20 cellular contexts compared by ENCODE assay signal in the genomic region with DNA sequence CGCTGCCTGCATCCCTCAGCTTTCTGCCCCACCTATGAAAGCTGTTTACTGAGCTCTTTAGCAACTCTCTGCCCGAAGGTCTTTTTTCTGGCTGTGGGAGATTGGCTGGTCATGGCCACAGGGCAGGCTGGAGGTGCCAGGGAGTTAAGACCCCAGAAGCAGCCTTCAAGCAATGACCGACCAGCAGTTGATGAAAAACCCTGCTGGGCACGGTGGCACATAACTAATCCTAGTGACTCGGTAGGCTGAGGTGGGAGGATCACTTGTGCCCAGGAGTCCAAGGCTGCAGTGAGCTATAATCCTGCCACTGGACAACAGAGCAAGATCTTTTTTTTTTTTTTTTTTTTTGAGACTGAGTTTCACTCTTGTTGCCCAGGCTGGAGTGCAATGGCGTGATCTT. TPM values are rescaled to one million over a fixed set of nuclear protein-coding genes. Genes with fewer than 3 reads are reported as not detected.
A peak's percentile ranks its signal among the peaks of the same experiment; 100 is the strongest.
DNase-seq lines count a peak whose midpoint lies in the region; ATAC-seq, FAIRE-seq and TF ChIP-seq lines count a peak whose summit lies in the region.
"Had no signal": no experiment of that assay in that cellular context is flagged by ENCODE, and none has a peak within 500 bp of the region (broad histone marks: within the 10 kb centered on the region; RNA-seq: fewer than 3 reads in every experiment).

No MANE protein-coding gene starts in this region.

- POLR2A ChIA-PET in HepG2 (lab: Yijun Ruan, JAX) (interaction anchor here (0.9 to 1.2 kb wide), 3 partner anchors 10 to 13 kb away, joined by 3 to 5 read pairs (median 3); no protein-coding TSS in a partner anchor), RWPE1 (lab: Yijun Ruan, JAX; ENCODE audit: low non-redundant PET) (no interaction called here), H1 (lab: Charles Lee; ENCODE audit: partially characterized antibody) (interaction anchor here (1.0 kb wide), 1 partner anchor 93 kb away, joined by 3 read pairs; no protein-coding TSS in a partner anchor)

- TF ChIP-seq EP300 in HepG2 (IDR thresholded peaks at IDR 0.05; ENCODE audit: low read depth in 2 of 2, low read length in 2 of 2) (no peak), HepG2 (CRISPR knock-in tag; IDR thresholded peaks at IDR 0.05; ENCODE audit: borderline replicate concordance) (no peak), H1 (IDR thresholded peaks at IDR 0.05; ENCODE audit: borderline replicate concordance in 1 of 2, low read depth in 2 of 2, low read length in 2 of 2) (no peak), esophagus muscularis mucosa (IDR thresholded peaks at IDR 0.05) (no peak)

- H3K56ac ChIP-seq in H1 (replicated peaks; ENCODE audit: insufficient read length, low read depth, low read length), result no peak overlapping the region

- no peak overlapping the region for H4K5ac ChIP-seq in H1 (ENCODE audit: insufficient read length, low read depth, low read length)

- H3K23ac ChIP-seq in H1 (ENCODE audit: insufficient read length), result no peak overlapping the region

- H2AFZ ChIP-seq in HepG2 (ENCODE audit: low read length), result no peak overlapping the region
- H2AFZ ChIP-seq in H1 (ENCODE audit: low read length), result no peak overlapping the region

- H3K27ac ChIP-seq in HepG2 (ENCODE audit: extremely low read length, insufficient read depth, low read length) (no peak overlapping the region), right lobe of liver (no peak overlapping the region), RWPE1 (peak overlapping the region; percentile 84), H1 (ENCODE audit: low read depth, low read length) (no peak overlapping the region), thyroid gland (peak overlapping the region; percentile 55 to 92 (median 88)), esophagus muscularis mucosa (replicated peaks in 1 of 4) (no peak overlapping the region)

- no peak overlapping the region for H4K91ac ChIP-seq in H1 (replicated peaks; ENCODE audit: insufficient read length, low read length)

- TF ChIP-seq RAD21 in HepG2 (CRISPR knock-in tag; IDR thresholded peaks at IDR 0.05) (no peak), H1 (IDR thresholded peaks at IDR 0.05 in 1 of 2, conservative IDR thresholded peaks at IDR 0.05 in 1 of 2; ENCODE audit: low read depth in 2 of 2, low read length in 2 of 2) (no peak)

- H3K14ac ChIP-seq in H1 (ENCODE audit: insufficient read length), result no peak overlapping the region

- no peak overlapping the region for H3K4ac ChIP-seq in H1 (replicated peaks; ENCODE audit: insufficient read length, low read depth, low read length)

- H3K4me3 ChIP-seq in HepG2 (replicated peaks in 1 of 3; ENCODE audit: insufficient read depth in 1 of 3, low read depth in 2 of 3, low read length in 3 of 3) (no peak overlapping the region), right lobe of liver (no peak overlapping the region), H1 (ENCODE audit: extremely low read depth in 1 of 4, insufficient read depth in 2 of 4, low read depth in 3 of 4, low read length in 4 of 4) (no peak overlapping the region), thyroid gland (replicated peaks in 1 of 3) (no peak overlapping the region), esophagus muscularis mucosa (no peak overlapping the region)
- H3K4me3 ChIP-seq: A549 had no signal

- H3K4me2 ChIP-seq in HepG2 (ENCODE audit: low read depth, low read length) (no peak overlapping the region), H1 (ENCODE audit: insufficient read depth in 1 of 2, low read depth in 2 of 2, low read length in 2 of 2) (no peak overlapping the region)
- H3K4me2 ChIP-seq: A549 had no signal

- H2BK12ac ChIP-seq in H1 (ENCODE audit: low read depth, low read length), result no peak overlapping the region

- DNase-seq in HepG2 (ENCODE audit: low spot score) (no peak), right lobe of liver (no peak), RWPE1 (ENCODE audit: low spot score) (no peak), H1 (ENCODE audit: low read depth in 1 of 2, low spot score in 2 of 2) (no peak), thyroid gland (no peak), NCI-H510A treated with DMSO at 0.1 percent for 48 hours (lab: John Stamatoyannopoulos, UW) (no peak), esophagus muscularis mucosa (ENCODE audit: extremely low spot score) (no peak)
- DNase-seq: AML-193; Caco-2; CD4-positive, CD25-positive, alpha-beta regulatory T cell; CD8-positive, alpha-beta memory T cell; HCEC 1CT; HFFc6 had no signal

- no peaks in the 10 kb centered on the region for H3K79me1 ChIP-seq in H1 (ENCODE audit: low read depth, low read length)

- H2BK5ac ChIP-seq in H1 (ENCODE audit: low read depth, low read length), result no peak overlapping the region

- H3K23me2 ChIP-seq in H1 (ENCODE audit: low read depth, low read length), result no peaks in the 10 kb centered on the region

- H2BK120ac ChIP-seq in H1 (replicated peaks; ENCODE audit: low read depth, low read length), result no peak overlapping the region

- H2BK20ac ChIP-seq in H1 (ENCODE audit: low read length), result no peak overlapping the region

- intact Hi-C loops in HepG2 (cut with micrococcal nuclease; ENCODE audit: unreplicated experiment), result no loop called here
- intact Hi-C loops in right lobe of liver (cut with DNase I), result loop anchor here in 1 of 2 donors (5.0 kb wide), 1 partner anchor 87 kb away; no protein-coding TSS in a partner anchor
- intact Hi-C loops in thyroid gland (cut with DNase I), result no loop called here
- intact Hi-C loops in esophagus muscularis mucosa (cut with DNase I), result no loop called here

- no TSS peak for BruUV-seq in HepG2 (replicated peaks; lab: Mats Ljungman, UMichigan)

- H3K27me3 ChIP-seq in HepG2 (ENCODE audit: control insufficient read depth in 1 of 2, insufficient read depth in 2 of 2, low read length in 2 of 2), result peaks cover 2 to 6% of the 10 kb centered on the region in 2 experiments; a peak in 1 of 5 replicates
- no peaks in the 10 kb centered on the region for H3K27me3 ChIP-seq in right lobe of liver
- H3K27me3 ChIP-seq in H1 (replicated peaks in 1 of 4; ENCODE audit: control insufficient read depth in 3 of 4, extremely low read depth in 1 of 4, insufficient read depth in 3 of 4, low read length in 3 of 4), result no peaks in the 10 kb centered on the region
- H3K27me3 ChIP-seq in thyroid gland, result no peaks in the 10 kb centered on the region
- no peaks in the 10 kb centered on the region for H3K27me3 ChIP-seq in esophagus muscularis mucosa

- in situ Hi-C loops in HepG2 (cut with HindIII; ENCODE audit: extremely low pct_ligation_motif_present, low pct_unique_long_range_greater_than_20kb), result no loop called here

- H2AK5ac ChIP-seq in H1 (ENCODE audit: low read depth, low read length), result 0 out of 2 replicates have a peak overlapping the region, but pooled peaks have one; percentile 3

- 46% methylated on average over 6 of the region's 6 CpGs for WGBS in HepG2 (ENCODE audit: low lambda C conversion rate)
- WGBS in right lobe of liver (ENCODE audit: insufficient coverage, low coverage, low lambda C conversion rate, missing lambda C conversion rate), result 67% methylated on average over 3 of the region's 6 CpGs
- 97% methylated on average over 6 of the region's 6 CpGs; no CpG with 5 or more reads in 1 of the 2 experiments for WGBS in H1 (ENCODE audit: extremely low coverage in 1 of 2, insufficient coverage in 1 of 2, insufficient read length in 1 of 2, insufficient replicate concordance in 2 of 2, low coverage in 1 of 2, low lambda C conversion rate in 2 of 2, missing lambda C conversion rate in 1 of 2), 2 experiments
- WGBS in thyroid gland, 2 donors, result 92 to 95% methylated on average over 6 of the region's 6 CpGs
- WGBS in esophagus muscularis mucosa, result 86% methylated on average over 5 of the region's 6 CpGs

- TF ChIP-seq POLR2A in HepG2 (IDR thresholded peaks at IDR 0.05; ENCODE audit: insufficient read depth in 1 of 2, low read depth in 2 of 2, low read length in 2 of 2), result no peak
- TF ChIP-seq POLR2A in right lobe of liver (IDR thresholded peaks at IDR 0.05), result no peak
- no peak for TF ChIP-seq POLR2A in H1 (IDR thresholded peaks at IDR 0.05; ENCODE audit: control extremely low read depth in 1 of 2, low read depth in 2 of 2, low read length in 2 of 2)
- no peak for TF ChIP-seq POLR2A in thyroid gland (IDR thresholded peaks at IDR 0.05)
- no peak for TF ChIP-seq POLR2A in esophagus muscularis mucosa (IDR thresholded peaks at IDR 0.05; ENCODE audit: low read depth)

- H3K4me1 ChIP-seq in HepG2 (ENCODE audit: insufficient read depth, low read length) (peaks cover 31% of the 10 kb centered on the region), right lobe of liver (no peaks in the 10 kb centered on the region), H1 (replicated peaks in 1 of 4; ENCODE audit: control insufficient read depth in 3 of 4, insufficient read depth in 4 of 4, low read length in 3 of 4) (peaks cover 0 to 4% (median 0%) of the 10 kb centered on the region in 4 experiments; a peak in 1 of 7 replicates), thyroid gland (peaks cover 6 to 26% of the 10 kb centered on the region in 2 donors), esophagus muscularis mucosa (no peaks in the 10 kb centered on the region)
- H3K4me1 ChIP-seq: Caco-2 had no signal

- no peaks in the 10 kb centered on the region for H3K36me3 ChIP-seq in HepG2 (replicated peaks in 1 of 2; ENCODE audit: control insufficient read depth in 1 of 2, insufficient read depth in 2 of 2, low read length in 2 of 2)
- no peaks in the 10 kb centered on the region for H3K36me3 ChIP-seq in right lobe of liver
- H3K36me3 ChIP-seq in H1 (ENCODE audit: control insufficient read depth in 2 of 4, insufficient read depth in 4 of 4, low read length in 3 of 4), result no peaks in the 10 kb centered on the region
- no peaks in the 10 kb centered on the region for H3K36me3 ChIP-seq in thyroid gland
- no peaks in the 10 kb centered on the region for H3K36me3 ChIP-seq in esophagus muscularis mucosa

- FAIRE-seq in HepG2 (lab: Jason Lieb, UNC) (no peak), H1 (lab: Jason Lieb, UNC) (no peak)
- FAIRE-seq: A549, D721Med, G401.6, GM12891, GM19239, HTR-8/SVneo had no signal

- CTCF ChIA-PET in HepG2 (lab: Yijun Ruan, JAX; ENCODE audit: low intra/inter-chr PET ratio, low total read pairs), result no interaction called here
- CTCF ChIA-PET in RWPE1 (lab: Yijun Ruan, JAX), result interaction anchor here (0.6 to 0.9 kb wide), 2 partner anchors 32 to 174 kb away, joined by 4 to 8 read pairs; no protein-coding TSS in a partner anchor
- CTCF ChIA-PET in H1 (lab: Charles Lee; ENCODE audit: partially characterized antibody), result interaction anchor here (0.7 to 2.5 kb wide), 3 partner anchors 11 to 50 kb away, joined by 3 to 11 read pairs (median 3); no protein-coding TSS in a partner anchor

- no peak overlapping the region for H3K9ac ChIP-seq in HepG2 (ENCODE audit: insufficient read depth, low read depth, low read length)
- no peak overlapping the region for H3K9ac ChIP-seq in H1 (replicated peaks in 1 of 4; ENCODE audit: extremely low read depth in 1 of 4, low read depth in 3 of 4, low read length in 3 of 4)

- H3K9me3 ChIP-seq in HepG2 (ENCODE audit: low read length) (no peaks in the 10 kb centered on the region), right lobe of liver (no peaks in the 10 kb centered on the region), H1 (ENCODE audit: insufficient read depth in 2 of 2, low read depth in 1 of 2, low read length in 1 of 2) (peaks cover 3 to 5% of the 10 kb centered on the region in 2 experiments; a peak in 1 of 4 replicates), thyroid gland (no peaks in the 10 kb centered on the region), esophagus muscularis mucosa (no peaks in the 10 kb centered on the region)
- H3K9me3 ChIP-seq: A549, Caco-2 had no signal

- no peak overlapping the region for H3K18ac ChIP-seq in H1 (ENCODE audit: extremely low read depth, low read length)

- no peaks in the 10 kb centered on the region for H4K20me1 ChIP-seq in HepG2 (ENCODE audit: insufficient read depth, low read length)
- H4K20me1 ChIP-seq in H1 (replicated peaks in 1 of 2; ENCODE audit: control insufficient read depth in 1 of 2, insufficient read depth in 2 of 2, low read length in 2 of 2), result no peaks in the 10 kb centered on the region

- TF ChIP-seq CTCF in HepG2 (CRISPR knock-in tag; IDR thresholded peaks at IDR 0.05), result no peak
- no peak for TF ChIP-seq CTCF in right lobe of liver (IDR thresholded peaks at IDR 0.05)
- TF ChIP-seq CTCF in RWPE1 (conservative IDR thresholded peaks at IDR 0.05; ENCODE audit: low read depth), result no peak
- TF ChIP-seq CTCF in H1 (IDR thresholded peaks at IDR 0.05; ENCODE audit: control extremely low read depth in 1 of 3, insufficient read depth in 1 of 3, low read depth in 1 of 3, low read length in 3 of 3), result no peak
- TF ChIP-seq CTCF in thyroid gland (IDR thresholded peaks at IDR 0.05), result no peak
- no peak for TF ChIP-seq CTCF in esophagus muscularis mucosa (IDR thresholded peaks at IDR 0.05)

- H2BK15ac ChIP-seq in H1 (ENCODE audit: low read length), result no peak overlapping the region

- ATAC-seq in HepG2 (peak; percentile 24; the same call in 1 of the 3 replicates), right lobe of liver (no peak), HG03439 (IDR thresholded peaks at IDR 0.05; ENCODE audit: unreplicated experiment) (no peak)
- ATAC-seq: A549 had no signal

- no peaks in the 10 kb centered on the region for H3K79me2 ChIP-seq in HepG2 (ENCODE audit: insufficient read depth, low read length)
- H3K79me2 ChIP-seq in H1 (ENCODE audit: control insufficient read depth in 1 of 2, insufficient read depth in 2 of 2, low read length in 2 of 2), result no peaks in the 10 kb centered on the region

- H4K8ac ChIP-seq in H1 (ENCODE audit: extremely low read depth, insufficient read depth, low read length), result no peak overlapping the region

RNA-seq across cellular contexts. Expression of a gene that starts 20.4 kb away (rescaled TPM):
- total RNA-seq in HepG2 (2016; rRNA removed; fragmentation: Illumina TruSeq; extraction: Trizol) (3.4 and 3.8 TPM in 2 replicates), right lobe of liver (1 to 10 TPM in 4 of 6 experiments, under 1 TPM in 2; 0.79 to 3.5 (median 1.6) TPM), thyroid gland (100 to 1,000 TPM in 2 of 4 donors, 10 to 100 TPM in 2; 77.8 to 145 (median 105) TPM), esophagus muscularis mucosa (10 to 100 TPM; 12.1 to 24.9 (median 20.5) TPM)
- total RNA-seq in HepG2 (2016; cell fraction: cytosol; rRNA removed; fragmentation: Illumina TruSeq; extraction: Trizol; ENCODE audit: low read depth), result 0.30 and 0.44 TPM in 2 replicates
- total RNA-seq in HepG2 (2016; cell fraction: insoluble cytoplasmic fraction; rRNA removed; fragmentation: Illumina TruSeq; extraction: Trizol), result 2.6 and 4.1 TPM in 2 replicates
- 1.5 and 1.7 TPM in 2 replicates for total RNA-seq in HepG2 (2016; cell fraction: membrane; rRNA removed; fragmentation: Illumina TruSeq; extraction: Trizol)
- 5.0 and 5.8 TPM in 2 replicates for total RNA-seq in HepG2 (2016; cell fraction: nucleus; rRNA removed; fragmentation: Illumina TruSeq; extraction: Trizol)
- polyA plus RNA-seq in HepG2 (2011; rRNA removed) (21.4 and 27.4 TPM in 2 replicates), H1 (2011; rRNA removed) (29.1 and 37.2 TPM in 2 replicates)
- 11.6 and 15.9 TPM in 2 replicates for polyA plus RNA-seq in HepG2 (2011; cell fraction: cytosol; rRNA removed)
- 175 and 242 TPM in 2 replicates for polyA plus RNA-seq in HepG2 (2011; cell fraction: nucleus; rRNA removed)
- 10.0 and 18.8 TPM in 2 replicates for polyA plus RNA-seq in HepG2 (2012)
- 0.20 and 0.24 TPM in 2 replicates for polyA plus RNA-seq in HepG2 (2016; cell fraction: cytosol; fragmentation: Illumina TruSeq; extraction: Trizol; ENCODE audit: low read depth)
- polyA plus RNA-seq in HepG2 (2016; cell fraction: insoluble cytoplasmic fraction; fragmentation: Illumina TruSeq; extraction: Trizol; ENCODE audit: low read depth), result 1.6 and 2.3 TPM in 2 replicates
- 0.54 and 0.78 TPM in 2 replicates for polyA plus RNA-seq in HepG2 (2016; cell fraction: membrane; fragmentation: Illumina TruSeq; extraction: Trizol; ENCODE audit: low read depth)
- polyA plus RNA-seq in HepG2 (2016; cell fraction: nucleus; fragmentation: Illumina TruSeq; extraction: Trizol; ENCODE audit: insufficient read depth, low read depth), result 11.8 and 13.7 TPM in 2 replicates
- polyA minus RNA-seq in HepG2 (2011; rRNA and poly(A)+ RNA removed; ENCODE audit: low replicate concordance), result 47.0 and 79.8 TPM in 2 replicates
- polyA minus RNA-seq in HepG2 (2011; cell fraction: cytosol; rRNA and poly(A)+ RNA removed), result 20.4 and 20.8 TPM in 2 replicates
- polyA minus RNA-seq in HepG2 (2011; cell fraction: nucleus; rRNA and poly(A)+ RNA removed), result 36.2 and 39.1 TPM in 2 replicates
- 44.9 and 45.7 TPM in 2 replicates for total RNA-seq in H1 (2021; fragmentation: NEBNext Ultra II Directional; extraction: Animal tissue kit (Norgen Biotek cat#: 25700))
- polyA plus RNA-seq in H1 (2011; cell fraction: cytosol; rRNA removed), result 22.7 TPM
- polyA plus RNA-seq in H1 (2011; cell fraction: nucleus; rRNA removed), result 157 TPM
- polyA plus RNA-seq in H1 (2012, experiment 1 of 2), result 22.4 to 35.2 TPM (median 31.8 TPM) in 4 replicates
- 11.9 TPM for polyA plus RNA-seq in H1 (2012, experiment 2 of 2)
- 24.7 TPM for polyA plus RNA-seq in H1 (2013, experiment 1 of 2)
- polyA plus RNA-seq in H1 (2013, experiment 2 of 2), result 23.5 TPM
- polyA minus RNA-seq in H1 (2011; rRNA and poly(A)+ RNA removed), result 45.6 and 48.9 TPM in 2 replicates
- polyA minus RNA-seq in H1 (2011; cell fraction: cytosol; rRNA and poly(A)+ RNA removed), result 23.7 TPM
- polyA minus RNA-seq in H1 (2011; cell fraction: nucleus; rRNA and poly(A)+ RNA removed), result 42.2 TPM

RNA-seq across cellular contexts. Expression of a gene that starts 20.7 kb away (rescaled TPM):
- 23.8 and 25.9 TPM in 2 replicates for total RNA-seq in HepG2 (2016; rRNA removed; fragmentation: Illumina TruSeq; extraction: Trizol)
- total RNA-seq in HepG2 (2016; cell fraction: cytosol; rRNA removed; fragmentation: Illumina TruSeq; extraction: Trizol; ENCODE audit: low read depth), result 16.2 and 22.7 TPM in 2 replicates
- total RNA-seq in HepG2 (2016; cell fraction: insoluble cytoplasmic fraction; rRNA removed; fragmentation: Illumina TruSeq; extraction: Trizol), result 24.2 and 26.8 TPM in 2 replicates
- 40.6 and 46.1 TPM in 2 replicates for total RNA-seq in HepG2 (2016; cell fraction: membrane; rRNA removed; fragmentation: Illumina TruSeq; extraction: Trizol)
- 11.2 and 14.0 TPM in 2 replicates for total RNA-seq in HepG2 (2016; cell fraction: nucleus; rRNA removed; fragmentation: Illumina TruSeq; extraction: Trizol)
- polyA plus RNA-seq in HepG2 (2011; rRNA removed), result 15.0 and 22.2 TPM in 2 replicates
- polyA plus RNA-seq in HepG2 (2011; cell fraction: cytosol; rRNA removed), result 19.9 and 23.5 TPM in 2 replicates
- polyA plus RNA-seq in HepG2 (2011; cell fraction: nucleus; rRNA removed), result 13.5 and 15.1 TPM in 2 replicates
- polyA plus RNA-seq in HepG2 (2012), result 10.2 and 16.3 TPM in 2 replicates
- 21.1 and 27.3 TPM in 2 replicates for polyA plus RNA-seq in HepG2 (2016; cell fraction: cytosol; fragmentation: Illumina TruSeq; extraction: Trizol; ENCODE audit: low read depth)
- 25.7 and 28.6 TPM in 2 replicates for polyA plus RNA-seq in HepG2 (2016; cell fraction: insoluble cytoplasmic fraction; fragmentation: Illumina TruSeq; extraction: Trizol; ENCODE audit: low read depth)
- 36.0 and 39.7 TPM in 2 replicates for polyA plus RNA-seq in HepG2 (2016; cell fraction: membrane; fragmentation: Illumina TruSeq; extraction: Trizol; ENCODE audit: low read depth)
- polyA plus RNA-seq in HepG2 (2016; cell fraction: nucleus; fragmentation: Illumina TruSeq; extraction: Trizol; ENCODE audit: insufficient read depth, low read depth), result 24.6 and 25.1 TPM in 2 replicates
- polyA minus RNA-seq in HepG2 (2011; rRNA and poly(A)+ RNA removed; ENCODE audit: low replicate concordance), result 38.8 and 50.3 TPM in 2 replicates
- 14.0 and 16.7 TPM in 2 replicates for polyA minus RNA-seq in HepG2 (2011; cell fraction: cytosol; rRNA and poly(A)+ RNA removed)
- polyA minus RNA-seq in HepG2 (2011; cell fraction: nucleus; rRNA and poly(A)+ RNA removed), result 7.6 and 8.2 TPM in 2 replicates
- 10 to 100 TPM in 2 of 6 experiments, 1 to 10 TPM in 4; 4.4 to 11.4 (median 6.5) TPM for total RNA-seq in right lobe of liver
- total RNA-seq in H1 (2021; fragmentation: NEBNext Ultra II Directional; extraction: Animal tissue kit (Norgen Biotek cat#: 25700)), result 43.3 and 45.1 TPM in 2 replicates
- polyA plus RNA-seq in H1 (2011; rRNA removed), result 43.4 and 51.4 TPM in 2 replicates
- polyA plus RNA-seq in H1 (2011; cell fraction: cytosol; rRNA removed), result 38.7 TPM
- 33.2 TPM for polyA plus RNA-seq in H1 (2011; cell fraction: nucleus; rRNA removed)
- 25.3 to 42.8 TPM (median 38.6 TPM) in 4 replicates for polyA plus RNA-seq in H1 (2012, experiment 1 of 2)
- polyA plus RNA-seq in H1 (2012, experiment 2 of 2), result 50.1 TPM
- 19.1 TPM for polyA plus RNA-seq in H1 (2013, experiment 1 of 2)
- 19.0 TPM for polyA plus RNA-seq in H1 (2013, experiment 2 of 2)
- 33.0 and 37.7 TPM in 2 replicates for polyA minus RNA-seq in H1 (2011; rRNA and poly(A)+ RNA removed)
- 27.4 TPM for polyA minus RNA-seq in H1 (2011; cell fraction: cytosol; rRNA and poly(A)+ RNA removed)
- 15.8 TPM for polyA minus RNA-seq in H1 (2011; cell fraction: nucleus; rRNA and poly(A)+ RNA removed)
- total RNA-seq in thyroid gland, result 1 to 10 TPM; 2.3 to 8.5 (median 4.6) TPM
- total RNA-seq in esophagus muscularis mucosa, result 10 to 100 TPM in 3 of 4 donors, 1 to 10 TPM in 1; 9.9 to 13.1 (median 11.7) TPM

Comparison
In these comparisons a context has a peak if more than half of its experiments do, and no peak if none do; other contexts are left out.
1. H3K27ac ChIP-seq: peak in RWPE1 (single experiment) and thyroid gland (3 of 3); none in HepG2 (single experiment), right lobe of liver (0 of 3), H1 (single experiment) and esophagus muscularis mucosa (0 of 4).